1 cellular context compared by ENCODE assay signal in the genomic region with DNA sequence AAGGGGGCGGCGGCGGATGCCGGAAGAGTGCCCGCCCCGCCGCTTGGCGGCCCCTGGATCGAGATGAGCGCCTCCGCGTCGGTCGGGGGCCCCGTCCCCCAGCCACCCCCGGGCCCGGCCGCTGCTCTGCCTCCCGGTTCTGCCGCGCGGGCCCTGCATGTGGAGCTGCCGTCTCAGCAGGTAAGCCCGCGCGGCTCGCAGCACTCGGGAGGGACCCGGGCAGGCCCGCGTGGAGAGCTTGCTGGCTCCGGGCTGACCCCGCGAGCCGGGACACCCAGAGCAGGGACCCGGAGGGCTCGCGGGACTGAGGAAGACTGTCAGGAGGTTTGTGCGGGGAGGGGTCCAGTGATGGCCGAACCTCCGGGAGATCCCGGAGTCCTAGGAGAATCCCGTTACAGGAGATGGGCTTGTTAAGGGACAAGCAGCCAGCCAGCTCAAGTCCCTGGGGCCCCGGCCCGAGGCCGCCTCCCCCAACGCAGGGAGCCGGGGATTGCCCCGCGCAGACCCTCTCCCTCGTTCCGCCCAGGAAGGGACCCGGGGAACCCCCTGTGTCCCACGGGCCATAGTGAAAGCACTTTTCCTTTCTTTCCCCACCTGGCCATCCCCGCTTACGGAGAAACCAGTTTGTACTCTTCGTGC.
TF ChIP-seq lines count a peak whose summit lies in the region.

No MANE protein-coding gene starts in this region.

TF ChIP-seq in endothelial cell of umbilical vein, 7 proteins besides CTCF, POLR2A, EP300 and RAD21:
- TF ChIP-seq EZH2 (IDR thresholded peaks at IDR 0.05; ENCODE audit: borderline replicate concordance, low read depth, low read length, severe bottlenecking) (no peak), JUN (IDR thresholded peaks at IDR 0.05; ENCODE audit: borderline replicate concordance, insufficient read depth, insufficient read length, low read depth) (no peak), MYC (IDR thresholded peaks at IDR 0.05; ENCODE audit: low read depth, low read length) (no peak), POLR2AphosphoS5 (IDR thresholded peaks at IDR 0.05; ENCODE audit: insufficient read depth, low read depth, low read length) (no peak), FOS (IDR thresholded peaks at IDR 0.05; ENCODE audit: borderline replicate concordance, insufficient read depth, low read length) (no peak), GATA2 (IDR thresholded peaks at IDR 0.05; ENCODE audit: insufficient read depth, insufficient read length, low read depth, low read length) (no peak)
- TF ChIP-seq, protein P1, sequence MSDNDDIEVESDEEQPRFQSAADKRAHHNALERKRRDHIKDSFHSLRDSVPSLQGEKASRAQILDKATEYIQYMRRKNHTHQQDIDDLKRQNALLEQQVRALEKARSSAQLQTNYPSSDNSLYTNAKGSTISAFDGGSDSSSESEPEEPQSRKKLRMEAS (IDR thresholded peaks at IDR 0.05; ENCODE audit: insufficient read depth, insufficient read length): no peak
